In genomic region chr2:222561817-222562424, GRCh38 we compare ENCODE assay signal across 8 cellular contexts.
DNase-seq lines count a peak whose midpoint lies in the region; ATAC-seq and TF ChIP-seq lines count a peak whose summit lies in the region.

No MANE protein-coding gene starts in this region.

- H3K4me1 ChIP-seq in CD4-positive, CD25-positive, alpha-beta regulatory T cell (ENCODE audit: control insufficient read depth, insufficient read depth, low read length, poor library complexity, severe bottlenecking), result no peaks in the 10 kb centered on the region

- H3K27me3 ChIP-seq in CD4-positive, CD25-positive, alpha-beta regulatory T cell (ENCODE audit: control insufficient read depth, insufficient read depth, low read length), result no peaks in the 10 kb centered on the region

- TF ChIP-seq CTCF in epithelial cell of proximal tubule (conservative IDR thresholded peaks at IDR 0.05; ENCODE audit: low read depth, low read length), result peak; percentile 91

- no peak overlapping the region for H3K4me3 ChIP-seq in CD4-positive, CD25-positive, alpha-beta regulatory T cell (ENCODE audit: low read depth, low read length)
- no peak overlapping the region for H3K4me3 ChIP-seq in epithelial cell of proximal tubule (ENCODE audit: low read depth, low read length)

- peaks cover 2% of the 10 kb centered on the region for H3K36me3 ChIP-seq in CD4-positive, CD25-positive, alpha-beta regulatory T cell (ENCODE audit: control insufficient read depth, insufficient read depth, low read length)

- H3K27ac ChIP-seq in CD4-positive, CD25-positive, alpha-beta regulatory T cell (ENCODE audit: insufficient read depth, low read length, poor library complexity, severe bottlenecking), result no peak overlapping the region

- no peaks in the 10 kb centered on the region for H3K27me3 Mint-ChIP-seq in CD4-positive, CD25-positive, alpha-beta regulatory T cell
- no peaks in the 10 kb centered on the region for H3K27me3 Mint-ChIP-seq in T-helper 17 cell

- ATAC-seq in CD4-positive, CD25-positive, alpha-beta regulatory T cell (ENCODE audit: low read depth in 2 of 2), result peak in 1 of 2 donors; percentile 17
- ATAC-seq in GM18519 (IDR thresholded peaks at IDR 0.05; ENCODE audit: low FRiP score, unreplicated experiment) (peak; percentile 75), HG02870 (IDR thresholded peaks at IDR 0.05; ENCODE audit: unreplicated experiment) (peak; percentile 77), T-helper 17 cell (peak; percentile 64)

- H3K27ac Mint-ChIP-seq in CD4-positive, CD25-positive, alpha-beta regulatory T cell, result peak overlapping the region in 1 of 3 donors; percentile 89
- no peak overlapping the region for H3K27ac Mint-ChIP-seq in T-helper 17 cell

- H3K36me3 Mint-ChIP-seq in CD4-positive, CD25-positive, alpha-beta regulatory T cell, result peaks cover 18% of the 10 kb centered on the region
- peaks cover 3% of the 10 kb centered on the region for H3K36me3 Mint-ChIP-seq in T-helper 17 cell (ENCODE audit: low read depth)

- H3K4me3 Mint-ChIP-seq in CD4-positive, CD25-positive, alpha-beta regulatory T cell, result no peak overlapping the region
- no peak overlapping the region for H3K4me3 Mint-ChIP-seq in T-helper 17 cell

- peaks cover 0 to 6% (median 2%) of the 10 kb centered on the region in 4 donors for H3K4me1 Mint-ChIP-seq in CD4-positive, CD25-positive, alpha-beta regulatory T cell
- peaks cover 5% of the 10 kb centered on the region for H3K4me1 Mint-ChIP-seq in T-helper 17 cell

- H3K9me3 ChIP-seq in CD4-positive, CD25-positive, alpha-beta regulatory T cell (ENCODE audit: control insufficient read depth in 2 of 2, low read length in 2 of 2), result no peaks in the 10 kb centered on the region
- no peaks in the 10 kb centered on the region for H3K9me3 ChIP-seq in T-helper 17 cell (ENCODE audit: control insufficient read depth, low read length, poor library complexity, severe bottlenecking)

- DNase-seq in CD4-positive, CD25-positive, alpha-beta regulatory T cell, result peak; percentile 9 to 67 (median 31)
- DNase-seq in NCI-H1417 treated with DMSO at 0.1 percent for 48 hours (lab: John Stamatoyannopoulos, UW) (peak; percentile 4), T-helper 17 cell (peak in 1 of 3 donors; percentile 15), epithelial cell of proximal tubule (ENCODE audit: low read depth) (peak; percentile 12), myocyte (ENCODE audit: low read depth) (peak; percentile 78)
- no peak for DNase-seq in effector CD8-positive, alpha-beta T cell (lab: John Stamatoyannopoulos, UW)

- H3K9me3 Mint-ChIP-seq in CD4-positive, CD25-positive, alpha-beta regulatory T cell, result peaks cover 0 to 1% (median 0%) of the 10 kb centered on the region in 7 donors
